In genomic region chr16:11205754-11206459, GRCh38 we compare ENCODE assay signal across 9 cellular contexts. TPM values are rescaled to one million over a fixed set of nuclear protein-coding genes. Genes with fewer than 3 reads are reported as not detected.
DNase-seq lines count a peak whose midpoint lies in the region; ATAC-seq and TF ChIP-seq lines count a peak whose summit lies in the region.
"Had no signal": no experiment of that assay in that cellular context is flagged by ENCODE, and none has a peak within 500 bp of the region (broad histone marks: within the 10 kb centered on the region; RNA-seq: fewer than 3 reads in every experiment).

No MANE protein-coding gene starts in this region.

- TF ChIP-seq POLR2A in heart left ventricle (IDR thresholded peaks at IDR 0.05), result no peak
- TF ChIP-seq POLR2A in gastroesophageal sphincter (IDR thresholded peaks at IDR 0.05), result no peak

- no peak for TF ChIP-seq EP300 in gastroesophageal sphincter (IDR thresholded peaks at IDR 0.05)

- intact Hi-C loops in heart left ventricle (cut with DNase I), result no loop called here

- H3K36me3 ChIP-seq in heart left ventricle, result no peaks in the 10 kb centered on the region
- no peaks in the 10 kb centered on the region for H3K36me3 ChIP-seq in right atrium auricular region
- H3K36me3 ChIP-seq in NT2/D1 (ENCODE audit: insufficient read depth, insufficient read length, low read length), result no peaks in the 10 kb centered on the region
- no peaks in the 10 kb centered on the region for H3K36me3 ChIP-seq in gastroesophageal sphincter

- H3K4me3 ChIP-seq in heart left ventricle (no peak overlapping the region), right atrium auricular region (no peak overlapping the region), NT2/D1 (ENCODE audit: insufficient read length, low read depth) (no peak overlapping the region), gastroesophageal sphincter (no peak overlapping the region)

- no peak overlapping the region for H3K9ac ChIP-seq in NT2/D1 (ENCODE audit: insufficient read length, low read depth)

- H3K4me1 ChIP-seq in heart left ventricle, result peaks cover 0 to 56% (median 0%) of the 10 kb centered on the region in 12 donors
- H3K4me1 ChIP-seq in right atrium auricular region, result peaks cover 0 to 9% of the 10 kb centered on the region in 2 donors
- H3K4me1 ChIP-seq in NT2/D1 (ENCODE audit: insufficient read depth, insufficient read length), result peaks cover 10% of the 10 kb centered on the region
- peaks cover 0 to 8% (median 0%) of the 10 kb centered on the region in 3 donors for H3K4me1 ChIP-seq in gastroesophageal sphincter

- no peak for DNase-seq in heart left ventricle
- DNase-seq in right atrium auricular region (ENCODE audit: low spot score), result no peak
- peak; percentile 27 for DNase-seq in NT2/D1 (ENCODE audit: low read depth, low spot score)
- DNase-seq in stimulated activated CD4-positive, alpha-beta T cell treated with anti-CD3 and anti-CD28 coated beads, Interleukin-4, amount 100 ng/mL, for 1 hour, result no peak
- no peak for DNase-seq in activated CD4-positive, CD25-positive, alpha-beta regulatory T cell treated with anti-CD3 and anti-CD28 coated beads, Interleukin-2, amount 50 U/mL, for 72 hours
- DNase-seq in caudate nucleus (lab: John Stamatoyannopoulos, UW), result no peak
- DNase-seq: NCI-H2227 treated with DMSO at 0.1 percent for 48 hours had no signal

- H3K9me3 ChIP-seq in heart left ventricle (peaks cover 0 to 8% (median 0%) of the 10 kb centered on the region in 12 donors), right atrium auricular region (peaks cover 0 to 5% of the 10 kb centered on the region in 2 donors), NT2/D1 (ENCODE audit: insufficient read depth, low read length) (peaks cover 14% of the 10 kb centered on the region), gastroesophageal sphincter (peaks cover 0 to 12% (median 0%) of the 10 kb centered on the region in 3 donors)

- peak in 3 of 4 donors; percentile 46 to 61 (median 52) for ATAC-seq in heart left ventricle
- peak; percentile 56 for ATAC-seq in gastroesophageal sphincter
- ATAC-seq in GM21526 (IDR thresholded peaks at IDR 0.05; ENCODE audit: low FRiP score, unreplicated experiment), result no peak

- WGBS in heart left ventricle, 4 donors, result 44 to 54% (median 47%) methylated on average over 8 to 11 of the region's 11 CpGs
- WGBS in gastroesophageal sphincter (ENCODE audit: low coverage in 1 of 2), 2 donors, result no CpG with 5 or more reads among the region's 11 CpGs

- no peak for TF ChIP-seq CTCF in heart left ventricle (IDR thresholded peaks at IDR 0.05)
- no peak for TF ChIP-seq CTCF in right atrium auricular region (IDR thresholded peaks at IDR 0.05)
- TF ChIP-seq CTCF in gastroesophageal sphincter (IDR thresholded peaks at IDR 0.05), result no peak

- peak overlapping the region in 1 of 12 donors; percentile 62 for H3K27ac ChIP-seq in heart left ventricle
- no peak overlapping the region for H3K27ac ChIP-seq in right atrium auricular region
- H3K27ac ChIP-seq in gastroesophageal sphincter, result no peak overlapping the region
- H3K27ac ChIP-seq in caudate nucleus (ENCODE audit: low read depth, low read length), result no peak overlapping the region

- H3K27me3 ChIP-seq in heart left ventricle (peaks cover 0 to 3% (median 0%) of the 10 kb centered on the region in 9 donors), right atrium auricular region (no peaks in the 10 kb centered on the region), NT2/D1 (ENCODE audit: insufficient read depth, insufficient read length) (no peaks in the 10 kb centered on the region), gastroesophageal sphincter (peaks cover 3% of the 10 kb centered on the region)

RNA-seq across cellular contexts. Expression of gene SOCS1, which starts 50.1 kb away (rescaled TPM):
- total RNA-seq in heart left ventricle (10 to 100 TPM in 1 of 9 donors, 1 to 10 TPM in 7, under 1 TPM in 1; 0.63 to 14.8 (median 2.7) TPM), right atrium auricular region (1 to 10 TPM; 4.7 to 5.5 TPM), gastroesophageal sphincter (10 to 100 TPM in 1 of 4 donors, 1 to 10 TPM in 3; 5.3 to 10.5 (median 6.9) TPM)
- polyA plus RNA-seq in heart left ventricle, result 1 to 10 TPM; 2.9 to 9.1 TPM
